In genomic region chr11:119237515-119237914, GRCh38 we compare ENCODE assay signal across 21 cellular contexts. TPM values are rescaled to one million over a fixed set of nuclear protein-coding genes. Genes with fewer than 3 reads are reported as not detected.
"Had no signal": no experiment of that assay in that cellular context is flagged by ENCODE, and none has a peak within 500 bp of the region (broad histone marks: within the 10 kb centered on the region; RNA-seq: fewer than 3 reads in every experiment).

No MANE protein-coding gene starts in this region.

- H3K4me3 ChIP-seq: cardiac muscle cell, heart right ventricle, left ventricle myocardium inferior, testis had no signal

- H3K9me3 Mint-ChIP-seq: activated CD4-positive, alpha-beta T cell treated with anti-CD3 and anti-CD28 coated beads, Interleukin-2, amount 10 ng/mL, durations not matched to agents 7 days and 5 days; activated naive CD4-positive, alpha-beta T cell treated with anti-CD3 and anti-CD28 coated beads, Interleukin-2, amount 50 U/mL, for 24 hours; dendritic cell treated with granulocyte-macrophage colony-stimulating factor and Interleukin-4, amounts not matched to agents 40 ng/mL and 50 ng/mL, for 4 days; nephron progenitor cell; type B pancreatic cell had no signal

- H3K27ac ChIP-seq: cardiac muscle cell, heart right ventricle, left ventricle myocardium inferior, testis had no signal

- H3K27me3 ChIP-seq: cardiac muscle cell, heart right ventricle, testis had no signal

- H3K4me1 ChIP-seq: left ventricle myocardium inferior, testis had no signal

- DNase-seq: activated CD4-positive, alpha-beta T cell treated with anti-CD3 and anti-CD28 coated beads, Interleukin-2, amount 10 ng/mL, durations not matched to agents 7 days and 5 days; activated CD8-positive, alpha-beta memory T cell treated with anti-CD3 and anti-CD28 coated beads for 24 hours; activated CD8-positive, alpha-beta memory T cell treated with anti-CD3 and anti-CD28 coated beads, Interleukin-2, amount 50 U/mL, for 48 hours; activated gamma-delta T cell; amniotic stem cell; effector CD8-positive, alpha-beta T cell; heart right ventricle; left ventricle myocardium inferior; mammary epithelial cell; nephron progenitor cell; occipital lobe; posterior cingulate gyrus; testis had no signal

- H3K9me3 ChIP-seq: heart right ventricle, left ventricle myocardium inferior, testis had no signal

- H3K27ac Mint-ChIP-seq: activated CD4-positive, alpha-beta T cell treated with anti-CD3 and anti-CD28 coated beads, Interleukin-2, amount 10 ng/mL, durations not matched to agents 7 days and 5 days; dendritic cell treated with granulocyte-macrophage colony-stimulating factor and Interleukin-4, amounts not matched to agents 40 ng/mL and 50 ng/mL, for 4 days; nephron progenitor cell; type B pancreatic cell had no signal

- H3K27me3 Mint-ChIP-seq: activated CD4-positive, alpha-beta T cell treated with anti-CD3 and anti-CD28 coated beads, Interleukin-2, amount 10 ng/mL, durations not matched to agents 7 days and 5 days; activated naive CD4-positive, alpha-beta T cell treated with anti-CD3 and anti-CD28 coated beads, Interleukin-2, amount 50 U/mL, for 24 hours; dendritic cell treated with granulocyte-macrophage colony-stimulating factor and Interleukin-4, amounts not matched to agents 40 ng/mL and 50 ng/mL, for 4 days; type B pancreatic cell had no signal

- H3K4me1 Mint-ChIP-seq: nephron progenitor cell had no signal

- ATAC-seq: esophagus mucosa, heart right ventricle had no signal

- H3K4me3 Mint-ChIP-seq: activated CD4-positive, alpha-beta T cell treated with anti-CD3 and anti-CD28 coated beads, Interleukin-2, amount 10 ng/mL, durations not matched to agents 7 days and 5 days; activated naive CD4-positive, alpha-beta T cell treated with anti-CD3 and anti-CD28 coated beads, Interleukin-2, amount 50 U/mL, for 24 hours; dendritic cell treated with granulocyte-macrophage colony-stimulating factor and Interleukin-4, amounts not matched to agents 40 ng/mL and 50 ng/mL, for 4 days; nephron progenitor cell; type B pancreatic cell had no signal

RNA-seq across cellular contexts. Expression of gene NHERF4, which starts 52.2 kb away (rescaled TPM):
- total RNA-seq: chondrocyte, esophagus mucosa, kidney epithelial cell, left ventricle myocardium inferior, mammary epithelial cell, myocyte, occipital lobe had no signal
- polyA plus RNA-seq: heart right ventricle, mammary epithelial cell had no signal
